11 cellular contexts compared by ENCODE assay signal in the genomic region with DNA sequence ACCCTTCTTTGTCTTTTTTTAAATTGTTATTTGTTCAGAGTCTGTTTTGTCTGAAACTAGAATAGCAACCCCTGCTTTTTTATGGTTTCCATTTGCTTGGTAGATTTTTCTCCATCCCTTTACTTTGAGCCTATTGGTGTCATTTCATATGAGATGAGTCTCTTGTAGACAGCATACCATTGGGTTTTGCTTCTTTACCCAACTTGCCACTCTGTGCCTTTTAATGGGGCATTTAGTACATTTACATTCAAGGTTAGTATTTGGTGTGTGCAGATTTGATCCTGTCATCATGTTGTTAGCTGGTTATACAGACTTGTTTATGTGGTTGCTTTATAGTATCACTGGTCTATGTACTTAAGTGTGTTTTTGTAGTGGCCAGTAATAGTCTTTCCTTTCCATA. TPM values are rescaled to one million over a fixed set of nuclear protein-coding genes. Genes with fewer than 3 reads are reported as not detected.
"Had no signal": no experiment of that assay in that cellular context is flagged by ENCODE, and none has a peak within 500 bp of the region (broad histone marks: within the 10 kb centered on the region; RNA-seq: fewer than 3 reads in every experiment).

No MANE protein-coding gene starts in this region.

- H3K27ac ChIP-seq: GM23248 had no signal

- H3K36me3 ChIP-seq: HAP-1 had no signal

- FAIRE-seq: HTR-8/SVneo, K562 had no signal

- H2AFZ ChIP-seq: GM23248 had no signal

- DNase-seq: GM23248, GOT3, H7, HFFc6, IMR-90, KG1 had no signal

- ATAC-seq: K562 had no signal

- H3K4me3 Mint-ChIP-seq: HFFc6 had no signal

- H3K9ac ChIP-seq: GM23248 had no signal

- H3K27ac Mint-ChIP-seq: HFFc6 had no signal

- H3K4me3 ChIP-seq: GM23248, HAP-1, K562 had no signal

RNA-seq across cellular contexts. Expression of gene HEPACAM, which starts 46.2 kb away (rescaled TPM):
- total RNA-seq: GM23248, H4, H7, HT-29, K562 had no signal
- polyA plus RNA-seq: GM23248, K562 had no signal
